8 cellular contexts compared by ENCODE assay signal in the genomic region with DNA sequence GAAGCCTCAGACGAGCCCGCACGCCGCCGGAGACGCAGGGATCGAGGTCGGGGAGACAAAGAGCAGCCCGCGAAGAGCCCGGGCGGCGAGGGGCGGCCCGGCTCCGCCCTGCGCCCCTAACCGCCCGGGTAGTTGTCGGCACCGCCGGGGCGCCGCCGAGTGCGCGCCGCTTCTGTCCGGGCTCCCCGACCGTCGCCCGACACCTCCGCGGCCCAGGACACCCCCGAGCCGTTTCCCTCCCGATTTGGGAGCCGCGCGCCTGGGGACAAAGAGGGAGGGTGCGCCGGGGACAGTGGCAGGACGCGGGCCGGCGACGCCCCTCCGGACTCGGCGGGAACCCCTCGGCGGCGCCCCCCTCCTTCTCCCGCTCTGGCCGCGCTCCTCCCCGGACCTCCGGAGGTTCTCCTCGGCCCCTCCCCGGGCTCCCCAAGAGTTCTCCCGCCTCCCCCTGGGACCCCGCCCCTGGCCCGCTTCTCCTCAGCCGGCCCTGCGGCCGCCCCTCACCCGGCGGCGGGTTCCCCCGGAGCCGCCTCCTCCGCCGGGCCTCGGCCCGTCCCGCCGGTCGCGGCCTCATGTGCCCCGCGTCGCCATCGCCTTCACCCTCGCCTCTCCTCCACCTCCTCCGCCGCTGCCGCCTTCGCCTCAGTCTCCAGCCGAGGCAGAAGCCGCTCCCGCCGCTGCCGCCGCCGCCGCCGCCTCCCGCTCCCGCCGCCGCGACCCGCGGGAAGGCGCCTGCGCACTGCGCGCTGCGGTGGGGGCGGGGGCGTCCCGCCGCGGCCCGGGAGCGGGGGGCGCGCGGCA. TPM values are rescaled to one million over a fixed set of nuclear protein-coding genes. Genes with fewer than 3 reads are reported as not detected.
A peak's percentile ranks its signal among the peaks of the same experiment; 100 is the strongest.
DNase-seq lines count a peak whose midpoint lies in the region; ATAC-seq and TF ChIP-seq lines count a peak whose summit lies in the region.

A gene (minus strand): TSS at position 730 of the 801 bp plus-strand sequence. CDS start 24,470 bp downstream, outside the sequence.

- H3K9me3 ChIP-seq in AG04450 (ENCODE audit: control insufficient read depth, insufficient read depth, low read length) (no peaks in the 10 kb centered on the region), mesenchymal stem cell (ENCODE audit: control insufficient read depth, low read length) (no peaks in the 10 kb centered on the region), thyroid gland (no peaks in the 10 kb centered on the region)
- no peaks in the 10 kb centered on the region for H3K9me3 ChIP-seq in effector memory CD4-positive, alpha-beta T cell (ENCODE audit: control insufficient read depth, low read length)

- H3K4ac ChIP-seq in mesenchymal stem cell (ENCODE audit: low read depth in 1 of 2, low read length in 2 of 2), result peak within 1 kb of the TSS; percentile 71 to 93

- H3K9ac ChIP-seq in mesenchymal stem cell (ENCODE audit: low read length), result peak within 1 kb of the TSS; percentile 91

- peak within 1 kb of the TSS; percentile 87 for H2BK120ac ChIP-seq in mesenchymal stem cell (ENCODE audit: low read depth, low read length)

- H3K27me3 ChIP-seq in AG04450 (ENCODE audit: control insufficient read depth, insufficient read depth, low read length) (no peaks in the 10 kb centered on the region), H7 (ENCODE audit: control insufficient read depth, insufficient read depth, low read length) (no peaks in the 10 kb centered on the region), mesenchymal stem cell (ENCODE audit: control insufficient read depth in 1 of 2, insufficient read depth in 1 of 2, low read length in 2 of 2) (no peaks in the 10 kb centered on the region), thyroid gland (peaks cover 27% of the 10 kb centered on the region)
- peaks cover 42% of the 10 kb centered on the region for H3K27me3 ChIP-seq in effector memory CD4-positive, alpha-beta T cell (replicated peaks; ENCODE audit: control insufficient read depth, insufficient read depth, low read length, poor library complexity, severe bottlenecking)

- CTCF ChIA-PET in AG04450 (lab: Charles Lee), result interaction anchor here (0.5 to 0.6 kb wide), 2 partner anchors 14 to 35 kb away, joined by 3 to 6 read pairs; no protein-coding TSS in a partner anchor

- no peaks in the 10 kb centered on the region for H3K9me3 Mint-ChIP-seq in T-helper 1 cell treated with Interleukin-12 subunit alpha and Interleukin-12 subunit beta and Interleukin-4 antibody, amounts not matched to agents 30 μg/mL and 1 μg/mL, for 36 hours

- H3K79me1 ChIP-seq in mesenchymal stem cell (replicated peaks; ENCODE audit: low read length, poor library complexity, severe bottlenecking), result no peaks in the 10 kb centered on the region

- peaks cover 9% of the 10 kb centered on the region for H3K4me1 Mint-ChIP-seq in T-helper 1 cell treated with Interleukin-12 subunit alpha and Interleukin-12 subunit beta and Interleukin-4 antibody, amounts not matched to agents 30 μg/mL and 1 μg/mL, for 36 hours (ENCODE audit: low read depth)

- intact Hi-C loops in thyroid gland (cut with DNase I), result no loop called here

- peak within 1 kb of the TSS; percentile 99 for H4K8ac ChIP-seq in mesenchymal stem cell (ENCODE audit: low read length)

- 2% methylated on average over 49 of the region's 120 CpGs for WGBS in mesenchymal stem cell
- 0 to 2% methylated on average over 14 to 51 of the region's 120 CpGs for WGBS in thyroid gland, 2 donors

- peak within 1 kb of the TSS; percentile 16 for H3K27ac Mint-ChIP-seq in T-helper 1 cell treated with Interleukin-12 subunit alpha and Interleukin-12 subunit beta and Interleukin-4 antibody, amounts not matched to agents 30 μg/mL and 1 μg/mL, for 36 hours

- H3K27ac ChIP-seq in AG04450 (ENCODE audit: low read depth, low read length) (peak within 1 kb of the TSS; percentile 21), mesenchymal stem cell (ENCODE audit: low read length, poor library complexity, severe bottlenecking) (peak within 1 kb of the TSS; percentile 56), thyroid gland (peak within 1 kb of the TSS in 2 of 3 donors; percentile 57 to 70)
- no peak within 1 kb of the TSS for H3K27ac ChIP-seq in effector memory CD4-positive, alpha-beta T cell (ENCODE audit: insufficient read depth, low read length, poor library complexity, severe bottlenecking)

- TF ChIP-seq POLR2A in thyroid gland (IDR thresholded peaks at IDR 0.05), result no peak

- peaks cover 6% of the 10 kb centered on the region for H3K4me1 ChIP-seq in effector memory CD4-positive, alpha-beta T cell (ENCODE audit: control insufficient read depth, insufficient read depth, low read length, poor library complexity, severe bottlenecking)
- H3K4me1 ChIP-seq in mesenchymal stem cell (ENCODE audit: control insufficient read depth, insufficient read depth, low read depth, low read length) (peaks cover 2% of the 10 kb centered on the region), thyroid gland (peaks cover 5 to 9% of the 10 kb centered on the region in 2 donors)

- ATAC-seq in HG03159 (IDR thresholded peaks at IDR 0.05; ENCODE audit: unreplicated experiment), result no peak

- peak within 1 kb of the TSS; percentile 97 for H3K4me2 ChIP-seq in mesenchymal stem cell (ENCODE audit: low read length, poor library complexity, severe bottlenecking)

- peaks cover 64% of the 10 kb centered on the region for H3K27me3 Mint-ChIP-seq in T-helper 1 cell treated with Interleukin-12 subunit alpha and Interleukin-12 subunit beta and Interleukin-4 antibody, amounts not matched to agents 30 μg/mL and 1 μg/mL, for 36 hours (ENCODE audit: low read depth)

- H2AK5ac ChIP-seq in mesenchymal stem cell (ENCODE audit: low read length, severe bottlenecking), result no peak within 1 kb of the TSS

- H3K4me3 Mint-ChIP-seq in T-helper 1 cell treated with Interleukin-12 subunit alpha and Interleukin-12 subunit beta and Interleukin-4 antibody, amounts not matched to agents 30 μg/mL and 1 μg/mL, for 36 hours, result peak within 1 kb of the TSS; percentile 81

- no peak for DNase-seq in AG04450 (ENCODE audit: low read depth, low spot score)
- DNase-seq in H7, result peak; percentile 92
- DNase-seq in effector memory CD4-positive, alpha-beta T cell, result no peak
- peak; percentile 50 for DNase-seq in mesenchymal stem cell
- DNase-seq in thyroid gland, result peak in 1 of 2 donors; percentile 7
- no peak for DNase-seq in SHP77 treated with DMSO at 0.1 percent for 48 hours (lab: John Stamatoyannopoulos, UW)

- peak within 1 kb of the TSS; percentile 17 to 91 for H3K14ac ChIP-seq in mesenchymal stem cell (ENCODE audit: low read length in 2 of 2)

- H2AFZ ChIP-seq in mesenchymal stem cell (ENCODE audit: low read depth, low read length), result peak within 1 kb of the TSS; percentile 93

- peak within 1 kb of the TSS; percentile 98 for H2BK15ac ChIP-seq in mesenchymal stem cell (ENCODE audit: low read depth, poor library complexity, severe bottlenecking)

- peaks cover 3% of the 10 kb centered on the region for H3K36me3 Mint-ChIP-seq in T-helper 1 cell treated with Interleukin-12 subunit alpha and Interleukin-12 subunit beta and Interleukin-4 antibody, amounts not matched to agents 30 μg/mL and 1 μg/mL, for 36 hours (ENCODE audit: low read depth)

- H4K91ac ChIP-seq in mesenchymal stem cell (ENCODE audit: low read length), result peak within 1 kb of the TSS; percentile 93

- H2BK5ac ChIP-seq in mesenchymal stem cell (ENCODE audit: low read depth, low read length, poor library complexity, severe bottlenecking), result no peak within 1 kb of the TSS

- H3K23ac ChIP-seq in mesenchymal stem cell (ENCODE audit: low read length in 2 of 2), result peak within 1 kb of the TSS in 1 of 2 experiments; percentile 89

- peak within 1 kb of the TSS in 1 of 2 experiments; percentile 54 for H2BK12ac ChIP-seq in mesenchymal stem cell (ENCODE audit: low read length in 2 of 2)

- H3K36me3 ChIP-seq in H7 (replicated peaks; ENCODE audit: control insufficient read depth, insufficient read depth, low read length), result no peaks in the 10 kb centered on the region
- H3K36me3 ChIP-seq in effector memory CD4-positive, alpha-beta T cell (ENCODE audit: control insufficient read depth, insufficient read depth, low read length), result no peaks in the 10 kb centered on the region
- H3K36me3 ChIP-seq in mesenchymal stem cell (ENCODE audit: control insufficient read depth in 1 of 2, insufficient read depth in 2 of 2, low read depth in 1 of 2, low read length in 2 of 2), result peaks cover 0 to 6% of the 10 kb centered on the region in 2 experiments
- no peaks in the 10 kb centered on the region for H3K36me3 ChIP-seq in thyroid gland

- no peak for TF ChIP-seq CTCF in AG04450 (IDR thresholded peaks at IDR 0.05; ENCODE audit: low read depth, low read length)
- no peak for TF ChIP-seq CTCF in thyroid gland (IDR thresholded peaks at IDR 0.05)

- peak within 1 kb of the TSS; percentile 79 for H3K4me3 ChIP-seq in AG04450 (ENCODE audit: low read depth, low read length)
- H3K4me3 ChIP-seq in H7 (ENCODE audit: insufficient read depth, low read depth, low read length), result peak within 1 kb of the TSS; percentile 84
- peak within 1 kb of the TSS; percentile 46 for H3K4me3 ChIP-seq in effector memory CD4-positive, alpha-beta T cell (ENCODE audit: insufficient read depth, low read depth, low read length, poor library complexity, severe bottlenecking)
- peak within 1 kb of the TSS; percentile 84 to 95 for H3K4me3 ChIP-seq in mesenchymal stem cell (ENCODE audit: insufficient read depth in 1 of 2, low read depth in 1 of 2, low read length in 2 of 2)
- peak within 1 kb of the TSS in 1 of 3 donors; percentile 50 for H3K4me3 ChIP-seq in thyroid gland (replicated peaks in 1 of 3)

- POLR2A ChIA-PET in AG04450 (lab: Yijun Ruan, JAX), result interaction anchor here (1.6 kb wide), 1 partner anchor 9 kb away, joined by 6 read pairs; no protein-coding TSS in a partner anchor

- H3K18ac ChIP-seq in mesenchymal stem cell (ENCODE audit: low read depth in 1 of 2, low read length in 2 of 2), result peak within 1 kb of the TSS; percentile 94 to 98

RNA-seq across cellular contexts. Expression of the gene that starts here (rescaled TPM):
- 20.6 and 22.1 TPM in 2 replicates for polyA plus RNA-seq in AG04450 (2011; rRNA removed)
- 37.4 and 43.5 TPM in 2 replicates for polyA minus RNA-seq in AG04450 (2011; rRNA and poly(A)+ RNA removed)
- total RNA-seq in H7 (2014; rRNA removed; shearing (Covaris generic)), result 23.1 and 32.7 TPM in 2 replicates
- 18.0 TPM for polyA plus RNA-seq in mesenchymal stem cell (2013, experiment 1 of 2)
- polyA plus RNA-seq in mesenchymal stem cell (2013, experiment 2 of 2), result 18.6 TPM
- 1 to 10 TPM; 1.4 to 6.1 (median 3.8) TPM for total RNA-seq in thyroid gland

Comparison
In these comparisons a context has a peak if more than half of its experiments do, and no peak if none do; other contexts are left out.
1. DNase-seq: peak in H7 (single experiment) and mesenchymal stem cell (single experiment); none in AG04450 (single experiment), effector memory CD4-positive, alpha-beta T cell (0 of 3) and SHP77 treated with DMSO at 0.1 percent for 48 hours (single experiment).